In the genomic region with DNA sequence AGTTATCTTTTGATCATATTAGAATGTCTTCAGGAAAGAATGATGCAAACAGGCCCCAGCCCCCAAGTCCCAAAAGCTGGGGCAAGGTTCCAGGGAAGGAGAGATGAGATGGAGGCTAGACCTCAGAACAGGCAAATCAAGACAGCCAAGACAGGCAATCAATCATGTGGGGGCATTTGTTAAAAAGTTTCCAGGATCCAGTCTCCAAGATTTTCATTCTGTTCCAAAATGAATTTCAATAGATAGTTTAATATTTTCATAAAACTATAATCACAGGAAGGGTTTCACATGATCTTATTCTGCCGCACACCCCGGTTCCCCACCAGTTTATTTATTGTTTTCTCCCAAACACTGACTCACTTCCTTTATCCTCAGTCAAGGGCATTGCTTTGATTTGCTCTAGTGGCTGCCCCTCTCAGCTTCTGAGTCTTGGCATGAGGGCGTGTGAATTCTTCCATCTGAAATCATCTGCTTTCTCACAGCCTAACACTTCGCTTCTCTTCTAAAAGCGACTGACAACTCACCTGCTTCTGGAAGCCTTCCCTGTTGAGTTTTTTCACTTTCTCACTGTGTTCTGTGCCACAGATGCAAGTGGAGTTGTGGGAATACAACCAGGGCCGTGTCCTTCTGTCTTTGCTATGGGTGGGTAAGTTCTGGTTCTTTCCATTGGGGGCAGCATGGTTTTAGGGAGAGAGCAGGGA, we compare ENCODE assay signal across 1 cellular context.
TF ChIP-seq lines count a peak whose summit lies in the region.

No MANE protein-coding gene starts in this region.

TF ChIP-seq in HepG2, 621 proteins besides CTCF, POLR2A, EP300 and RAD21 (continued from another document and continues in another):
- TF ChIP-seq, protein P1, sequence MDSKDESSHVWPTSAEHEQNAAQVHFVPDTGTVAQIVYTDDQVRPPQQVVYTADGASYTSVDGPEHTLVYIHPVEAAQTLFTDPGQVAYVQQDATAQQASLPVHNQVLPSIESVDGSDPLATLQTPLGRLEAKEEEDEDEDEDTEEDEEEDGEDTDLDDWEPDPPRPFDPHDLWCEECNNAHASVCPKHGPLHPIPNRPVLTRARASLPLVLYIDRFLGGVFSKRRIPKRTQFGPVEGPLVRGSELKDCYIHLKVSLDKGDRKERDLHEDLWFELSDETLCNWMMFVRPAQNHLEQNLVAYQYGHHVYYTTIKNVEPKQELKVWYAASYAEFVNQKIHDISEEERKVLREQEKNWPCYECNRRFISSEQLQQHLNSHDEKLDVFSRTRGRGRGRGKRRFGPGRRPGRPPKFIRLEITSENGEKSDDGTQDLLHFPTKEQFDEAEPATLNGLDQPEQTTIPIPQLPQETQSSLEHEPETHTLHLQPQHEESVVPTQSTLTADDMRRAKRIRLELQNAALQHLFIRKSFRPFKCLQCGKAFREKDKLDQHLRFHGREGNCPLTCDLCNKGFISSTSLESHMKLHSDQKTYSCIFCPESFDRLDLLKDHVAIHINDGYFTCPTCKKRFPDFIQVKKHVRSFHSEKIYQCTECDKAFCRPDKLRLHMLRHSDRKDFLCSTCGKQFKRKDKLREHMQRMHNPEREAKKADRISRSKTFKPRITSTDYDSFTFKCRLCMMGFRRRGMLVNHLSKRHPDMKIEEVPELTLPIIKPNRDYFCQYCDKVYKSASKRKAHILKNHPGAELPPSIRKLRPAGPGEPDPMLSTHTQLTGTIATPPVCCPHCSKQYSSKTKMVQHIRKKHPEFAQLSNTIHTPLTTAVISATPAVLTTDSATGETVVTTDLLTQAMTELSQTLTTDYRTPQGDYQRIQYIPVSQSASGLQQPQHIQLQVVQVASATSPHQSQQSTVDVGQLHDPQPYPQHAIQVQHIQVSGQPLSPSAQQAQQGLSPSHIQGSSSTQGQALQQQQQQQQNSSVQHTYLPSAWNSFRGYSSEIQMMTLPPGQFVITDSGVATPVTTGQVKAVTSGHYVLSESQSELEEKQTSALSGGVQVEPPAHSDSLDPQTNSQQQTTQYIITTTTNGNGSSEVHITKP (CRISPR knock-in tag; IDR thresholded peaks at IDR 0.05; ENCODE audit: low read depth): peak; percentile 39; the same call in 1 of the 2 replicates
- TF ChIP-seq, protein P2, sequence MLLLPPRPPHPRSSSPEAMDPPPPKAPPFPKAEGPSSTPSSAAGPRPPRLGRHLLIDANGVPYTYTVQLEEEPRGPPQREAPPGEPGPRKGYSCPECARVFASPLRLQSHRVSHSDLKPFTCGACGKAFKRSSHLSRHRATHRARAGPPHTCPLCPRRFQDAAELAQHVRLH (CRISPR knock-in tag; IDR thresholded peaks at IDR 0.05; ENCODE audit: borderline replicate concordance, low read depth): no peak; the same call in 1 of the 2 replicates
- TF ChIP-seq, protein P3, sequence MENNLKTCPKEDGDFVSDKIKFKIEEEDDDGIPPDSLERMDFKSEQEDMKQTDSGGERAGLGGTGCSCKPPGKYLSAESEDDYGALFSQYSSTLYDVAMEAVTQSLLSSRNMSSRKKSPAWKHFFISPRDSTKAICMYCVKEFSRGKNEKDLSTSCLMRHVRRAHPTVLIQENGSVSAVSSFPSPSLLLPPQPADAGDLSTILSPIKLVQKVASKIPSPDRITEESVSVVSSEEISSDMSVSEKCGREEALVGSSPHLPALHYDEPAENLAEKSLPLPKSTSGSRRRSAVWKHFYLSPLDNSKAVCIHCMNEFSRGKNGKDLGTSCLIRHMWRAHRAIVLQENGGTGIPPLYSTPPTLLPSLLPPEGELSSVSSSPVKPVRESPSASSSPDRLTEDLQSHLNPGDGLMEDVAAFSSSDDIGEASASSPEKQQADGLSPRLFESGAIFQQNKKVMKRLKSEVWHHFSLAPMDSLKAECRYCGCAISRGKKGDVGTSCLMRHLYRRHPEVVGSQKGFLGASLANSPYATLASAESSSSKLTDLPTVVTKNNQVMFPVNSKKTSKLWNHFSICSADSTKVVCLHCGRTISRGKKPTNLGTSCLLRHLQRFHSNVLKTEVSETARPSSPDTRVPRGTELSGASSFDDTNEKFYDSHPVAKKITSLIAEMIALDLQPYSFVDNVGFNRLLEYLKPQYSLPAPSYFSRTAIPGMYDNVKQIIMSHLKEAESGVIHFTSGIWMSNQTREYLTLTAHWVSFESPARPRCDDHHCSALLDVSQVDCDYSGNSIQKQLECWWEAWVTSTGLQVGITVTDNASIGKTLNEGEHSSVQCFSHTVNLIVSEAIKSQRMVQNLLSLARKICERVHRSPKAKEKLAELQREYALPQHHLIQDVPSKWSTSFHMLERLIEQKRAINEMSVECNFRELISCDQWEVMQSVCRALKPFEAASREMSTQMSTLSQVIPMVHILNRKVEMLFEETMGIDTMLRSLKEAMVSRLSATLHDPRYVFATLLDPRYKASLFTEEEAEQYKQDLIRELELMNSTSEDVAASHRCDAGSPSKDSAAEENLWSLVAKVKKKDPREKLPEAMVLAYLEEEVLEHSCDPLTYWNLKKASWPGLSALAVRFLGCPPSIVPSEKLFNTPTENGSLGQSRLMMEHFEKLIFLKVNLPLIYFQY (CRISPR knock-in tag; IDR thresholded peaks at IDR 0.05; ENCODE audit: borderline replicate concordance): no peak
- no peak for TF ChIP-seq NFE2 (CRISPR knock-in tag; IDR thresholded peaks at IDR 0.05)
- no peak for TF ChIP-seq KLF6 (CRISPR knock-in tag; IDR thresholded peaks at IDR 0.05)
- no peak for TF ChIP-seq ZNF703 (CRISPR knock-in tag; IDR thresholded peaks at IDR 0.05; ENCODE audit: borderline replicate concordance)
- TF ChIP-seq, protein P4, sequence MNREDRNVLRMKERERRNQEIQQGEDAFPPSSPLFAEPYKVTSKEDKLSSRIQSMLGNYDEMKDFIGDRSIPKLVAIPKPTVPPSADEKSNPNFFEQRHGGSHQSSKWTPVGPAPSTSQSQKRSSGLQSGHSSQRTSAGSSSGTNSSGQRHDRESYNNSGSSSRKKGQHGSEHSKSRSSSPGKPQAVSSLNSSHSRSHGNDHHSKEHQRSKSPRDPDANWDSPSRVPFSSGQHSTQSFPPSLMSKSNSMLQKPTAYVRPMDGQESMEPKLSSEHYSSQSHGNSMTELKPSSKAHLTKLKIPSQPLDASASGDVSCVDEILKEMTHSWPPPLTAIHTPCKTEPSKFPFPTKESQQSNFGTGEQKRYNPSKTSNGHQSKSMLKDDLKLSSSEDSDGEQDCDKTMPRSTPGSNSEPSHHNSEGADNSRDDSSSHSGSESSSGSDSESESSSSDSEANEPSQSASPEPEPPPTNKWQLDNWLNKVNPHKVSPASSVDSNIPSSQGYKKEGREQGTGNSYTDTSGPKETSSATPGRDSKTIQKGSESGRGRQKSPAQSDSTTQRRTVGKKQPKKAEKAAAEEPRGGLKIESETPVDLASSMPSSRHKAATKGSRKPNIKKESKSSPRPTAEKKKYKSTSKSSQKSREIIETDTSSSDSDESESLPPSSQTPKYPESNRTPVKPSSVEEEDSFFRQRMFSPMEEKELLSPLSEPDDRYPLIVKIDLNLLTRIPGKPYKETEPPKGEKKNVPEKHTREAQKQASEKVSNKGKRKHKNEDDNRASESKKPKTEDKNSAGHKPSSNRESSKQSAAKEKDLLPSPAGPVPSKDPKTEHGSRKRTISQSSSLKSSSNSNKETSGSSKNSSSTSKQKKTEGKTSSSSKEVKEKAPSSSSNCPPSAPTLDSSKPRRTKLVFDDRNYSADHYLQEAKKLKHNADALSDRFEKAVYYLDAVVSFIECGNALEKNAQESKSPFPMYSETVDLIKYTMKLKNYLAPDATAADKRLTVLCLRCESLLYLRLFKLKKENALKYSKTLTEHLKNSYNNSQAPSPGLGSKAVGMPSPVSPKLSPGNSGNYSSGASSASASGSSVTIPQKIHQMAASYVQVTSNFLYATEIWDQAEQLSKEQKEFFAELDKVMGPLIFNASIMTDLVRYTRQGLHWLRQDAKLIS (CRISPR knock-in tag; IDR thresholded peaks at IDR 0.05): no peak
- TF ChIP-seq, protein P5, sequence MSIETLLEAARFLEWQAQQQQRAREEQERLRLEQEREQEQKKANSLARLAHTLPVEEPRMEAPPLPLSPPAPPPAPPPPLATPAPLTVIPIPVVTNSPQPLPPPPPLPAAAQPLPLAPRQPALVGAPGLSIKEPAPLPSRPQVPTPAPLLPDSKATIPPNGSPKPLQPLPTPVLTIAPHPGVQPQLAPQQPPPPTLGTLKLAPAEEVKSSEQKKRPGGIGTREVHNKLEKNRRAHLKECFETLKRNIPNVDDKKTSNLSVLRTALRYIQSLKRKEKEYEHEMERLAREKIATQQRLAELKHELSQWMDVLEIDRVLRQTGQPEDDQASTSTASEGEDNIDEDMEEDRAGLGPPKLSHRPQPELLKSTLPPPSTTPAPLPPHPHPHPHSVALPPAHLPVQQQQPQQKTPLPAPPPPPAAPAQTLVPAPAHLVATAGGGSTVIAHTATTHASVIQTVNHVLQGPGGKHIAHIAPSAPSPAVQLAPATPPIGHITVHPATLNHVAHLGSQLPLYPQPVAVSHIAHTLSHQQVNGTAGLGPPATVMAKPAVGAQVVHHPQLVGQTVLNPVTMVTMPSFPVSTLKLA (IDR thresholded peaks at IDR 0.05): no peak
- TF ChIP-seq, protein P6, sequence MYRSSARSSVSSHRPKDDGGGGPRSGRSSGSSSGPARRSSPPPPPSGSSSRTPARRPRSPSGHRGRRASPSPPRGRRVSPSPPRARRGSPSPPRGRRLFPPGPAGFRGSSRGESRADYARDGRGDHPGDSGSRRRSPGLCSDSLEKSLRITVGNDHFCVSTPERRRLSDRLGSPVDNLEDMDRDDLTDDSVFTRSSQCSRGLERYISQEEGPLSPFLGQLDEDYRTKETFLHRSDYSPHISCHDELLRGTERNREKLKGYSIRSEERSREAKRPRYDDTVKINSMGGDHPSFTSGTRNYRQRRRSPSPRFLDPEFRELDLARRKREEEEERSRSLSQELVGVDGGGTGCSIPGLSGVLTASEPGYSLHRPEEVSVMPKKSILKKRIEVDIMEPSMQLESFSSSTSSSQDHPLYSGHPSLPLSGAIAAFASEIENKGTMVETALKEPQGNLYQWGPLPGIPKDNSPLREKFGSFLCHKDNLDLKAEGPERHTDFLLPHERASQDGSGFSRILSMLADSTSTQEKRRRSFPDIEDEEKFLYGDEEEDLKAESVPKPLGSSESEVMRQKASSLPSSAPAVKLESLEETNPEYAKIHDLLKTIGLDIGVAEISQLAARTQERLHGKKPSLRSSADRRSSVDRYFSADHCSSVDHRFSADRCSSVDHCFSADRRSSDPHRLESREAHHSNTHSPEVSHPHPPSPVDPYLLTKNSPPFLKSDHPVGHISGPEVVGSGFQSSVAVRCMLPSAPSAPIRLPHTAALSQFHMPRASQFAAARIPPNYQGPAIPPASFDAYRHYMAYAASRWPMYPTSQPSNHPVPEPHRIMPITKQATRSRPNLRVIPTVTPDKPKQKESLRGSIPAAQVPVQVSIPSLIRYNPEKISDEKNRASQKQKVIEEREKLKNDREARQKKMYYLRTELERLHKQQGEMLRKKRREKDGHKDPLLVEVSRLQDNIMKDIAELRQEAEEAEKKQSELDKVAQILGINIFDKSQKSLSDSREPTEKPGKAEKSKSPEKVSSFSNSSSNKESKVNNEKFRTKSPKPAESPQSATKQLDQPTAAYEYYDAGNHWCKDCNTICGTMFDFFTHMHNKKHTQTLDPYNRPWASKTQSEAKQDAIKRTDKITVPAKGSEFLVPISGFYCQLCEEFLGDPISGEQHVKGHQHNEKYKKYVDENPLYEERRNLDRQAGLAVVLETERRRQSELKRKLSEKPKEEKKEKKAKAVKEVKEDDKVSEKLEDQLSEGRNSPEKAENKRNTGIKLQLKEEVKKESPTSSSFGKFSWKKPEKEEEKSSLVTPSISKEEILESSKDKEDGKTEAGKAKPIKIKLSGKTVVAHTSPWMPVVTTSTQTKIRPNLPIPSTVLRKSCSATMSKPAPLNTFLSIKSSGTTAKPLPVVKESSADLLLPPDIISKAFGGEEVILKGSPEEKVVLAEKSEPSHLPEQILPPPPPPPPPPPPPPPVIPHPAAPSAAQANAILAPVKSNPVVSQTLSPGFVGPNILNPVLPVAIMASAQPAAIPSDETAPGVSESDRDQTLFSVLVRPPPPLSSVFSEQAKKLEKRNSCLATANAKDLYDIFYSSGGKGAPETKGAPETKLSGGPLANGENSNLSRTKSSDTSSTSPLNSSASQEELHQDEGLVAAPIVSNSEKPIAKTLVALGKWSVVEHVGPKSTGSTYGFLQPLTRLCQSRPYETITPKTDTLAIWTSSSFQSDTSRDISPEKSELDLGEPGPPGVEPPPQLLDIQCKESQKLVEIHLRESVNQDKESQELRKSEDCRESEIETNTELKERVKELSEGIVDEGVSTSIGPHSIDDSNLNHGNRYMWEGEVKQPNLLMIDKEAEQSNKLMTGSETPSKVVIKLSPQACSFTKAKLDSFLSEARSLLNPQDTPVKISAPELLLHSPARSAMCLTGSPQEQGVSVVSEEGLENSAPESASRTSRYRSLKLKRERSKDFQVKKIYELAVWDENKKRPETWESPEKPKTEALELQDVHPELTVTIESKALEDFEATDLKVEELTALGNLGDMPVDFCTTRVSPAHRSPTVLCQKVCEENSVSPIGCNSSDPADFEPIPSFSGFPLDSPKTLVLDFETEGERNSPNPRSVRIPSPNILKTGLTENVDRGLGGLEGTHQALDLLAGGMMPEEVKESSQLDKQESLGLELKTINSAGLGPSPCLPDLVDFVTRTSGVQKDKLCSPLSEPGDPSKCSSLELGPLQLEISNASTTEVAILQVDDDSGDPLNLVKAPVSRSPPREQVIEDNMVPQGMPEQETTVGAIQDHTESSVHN (CRISPR knock-in tag; IDR thresholded peaks at IDR 0.05): no peak
- TF ChIP-seq ZNF564 (CRISPR knock-in tag; IDR thresholded peaks at IDR 0.05): no peak
- no peak; the same call in 1 of the 2 replicates for TF ChIP-seq POLR2AphosphoS5 (IDR thresholded peaks at IDR 0.05; ENCODE audit: low read depth, low read length)
- TF ChIP-seq, protein P7, sequence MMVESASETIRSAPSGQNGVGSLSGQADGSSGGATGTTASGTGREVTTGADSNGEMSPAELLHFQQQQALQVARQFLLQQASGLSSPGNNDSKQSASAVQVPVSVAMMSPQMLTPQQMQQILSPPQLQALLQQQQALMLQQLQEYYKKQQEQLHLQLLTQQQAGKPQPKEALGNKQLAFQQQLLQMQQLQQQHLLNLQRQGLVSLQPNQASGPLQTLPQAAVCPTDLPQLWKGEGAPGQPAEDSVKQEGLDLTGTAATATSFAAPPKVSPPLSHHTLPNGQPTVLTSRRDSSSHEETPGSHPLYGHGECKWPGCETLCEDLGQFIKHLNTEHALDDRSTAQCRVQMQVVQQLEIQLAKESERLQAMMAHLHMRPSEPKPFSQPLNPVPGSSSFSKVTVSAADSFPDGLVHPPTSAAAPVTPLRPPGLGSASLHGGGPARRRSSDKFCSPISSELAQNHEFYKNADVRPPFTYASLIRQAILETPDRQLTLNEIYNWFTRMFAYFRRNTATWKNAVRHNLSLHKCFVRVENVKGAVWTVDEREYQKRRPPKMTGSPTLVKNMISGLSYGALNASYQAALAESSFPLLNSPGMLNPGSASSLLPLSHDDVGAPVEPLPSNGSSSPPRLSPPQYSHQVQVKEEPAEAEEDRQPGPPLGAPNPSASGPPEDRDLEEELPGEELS (CRISPR knock-in tag; IDR thresholded peaks at IDR 0.05): peak; percentile 88
- TF ChIP-seq LCORL (IDR thresholded peaks at IDR 0.05): no peak
- no peak for TF ChIP-seq LCORL (CRISPR knock-in tag; IDR thresholded peaks at IDR 0.05)
- TF ChIP-seq YY1 (IDR thresholded peaks at IDR 0.05; ENCODE audit: insufficient read depth, insufficient replicate concordance, low read depth, low read length): no peak
- TF ChIP-seq, protein P8, sequence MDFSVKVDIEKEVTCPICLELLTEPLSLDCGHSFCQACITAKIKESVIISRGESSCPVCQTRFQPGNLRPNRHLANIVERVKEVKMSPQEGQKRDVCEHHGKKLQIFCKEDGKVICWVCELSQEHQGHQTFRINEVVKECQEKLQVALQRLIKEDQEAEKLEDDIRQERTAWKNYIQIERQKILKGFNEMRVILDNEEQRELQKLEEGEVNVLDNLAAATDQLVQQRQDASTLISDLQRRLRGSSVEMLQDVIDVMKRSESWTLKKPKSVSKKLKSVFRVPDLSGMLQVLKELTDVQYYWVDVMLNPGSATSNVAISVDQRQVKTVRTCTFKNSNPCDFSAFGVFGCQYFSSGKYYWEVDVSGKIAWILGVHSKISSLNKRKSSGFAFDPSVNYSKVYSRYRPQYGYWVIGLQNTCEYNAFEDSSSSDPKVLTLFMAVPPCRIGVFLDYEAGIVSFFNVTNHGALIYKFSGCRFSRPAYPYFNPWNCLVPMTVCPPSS (IDR thresholded peaks at IDR 0.05): no peak
- no peak for TF ChIP-seq ZNF296 (CRISPR knock-in tag; conservative IDR thresholded peaks at IDR 0.05)
- TF ChIP-seq ZNF83 (CRISPR knock-in tag; IDR thresholded peaks at IDR 0.05; ENCODE audit: borderline replicate concordance): no peak
- 0 out of 2 replicates have a peak, but pooled peaks have one; percentile 51 for TF ChIP-seq KMT2A (CRISPR knock-in tag; IDR thresholded peaks at IDR 0.05)
- no peak for TF ChIP-seq ZNF496 (CRISPR knock-in tag; IDR thresholded peaks at IDR 0.05; ENCODE audit: insufficient replicate concordance)
